In genomic region chr5:44707721-44708120, GRCh38 we compare ENCODE assay signal across 23 cellular contexts.
A peak's percentile ranks its signal among the peaks of the same experiment; 100 is the strongest.
DNase-seq lines count a peak whose midpoint lies in the region; ATAC-seq lines count a peak whose summit lies in the region.
"Had no signal": no experiment of that assay in that cellular context is flagged by ENCODE, and none has a peak within 500 bp of the region (broad histone marks: within the 10 kb centered on the region; RNA-seq: fewer than 3 reads in every experiment).

No MANE protein-coding gene starts in this region.

- ATAC-seq in Right ventricle myocardium inferior (no peak), left ventricle myocardium superior (no peak)
- ATAC-seq: A549; CD8-positive, alpha-beta T cell had no signal

- intact Hi-C loops in Right ventricle myocardium inferior (cut with DNase I) (no loop called here), left ventricle myocardium superior (cut with micrococcal nuclease) (no loop called here)

- DNase-seq in Right ventricle myocardium inferior (ENCODE audit: missing footprints), result peak; percentile 25
- no peak for DNase-seq in left ventricle myocardium superior
- DNase-seq: 8988T; ACHN; AML-193; BE2C; C1 segment of cervical spinal cord; Caco-2; Calu3; CD4-positive, alpha-beta memory T cell; CD4-positive, alpha-beta T cell; CD4-positive, CD25-positive, alpha-beta regulatory T cell; CD8-positive, alpha-beta memory T cell; CD8-positive, alpha-beta T cell; COR-L47; DMS 273 treated with DMSO at 0.1 percent for 48 hours; DMS153; DMS53; DMS79; DMS79 treated with DMSO at 0.1 percent for 48 hours; DND-41; EL had no signal
